In the genomic region with DNA sequence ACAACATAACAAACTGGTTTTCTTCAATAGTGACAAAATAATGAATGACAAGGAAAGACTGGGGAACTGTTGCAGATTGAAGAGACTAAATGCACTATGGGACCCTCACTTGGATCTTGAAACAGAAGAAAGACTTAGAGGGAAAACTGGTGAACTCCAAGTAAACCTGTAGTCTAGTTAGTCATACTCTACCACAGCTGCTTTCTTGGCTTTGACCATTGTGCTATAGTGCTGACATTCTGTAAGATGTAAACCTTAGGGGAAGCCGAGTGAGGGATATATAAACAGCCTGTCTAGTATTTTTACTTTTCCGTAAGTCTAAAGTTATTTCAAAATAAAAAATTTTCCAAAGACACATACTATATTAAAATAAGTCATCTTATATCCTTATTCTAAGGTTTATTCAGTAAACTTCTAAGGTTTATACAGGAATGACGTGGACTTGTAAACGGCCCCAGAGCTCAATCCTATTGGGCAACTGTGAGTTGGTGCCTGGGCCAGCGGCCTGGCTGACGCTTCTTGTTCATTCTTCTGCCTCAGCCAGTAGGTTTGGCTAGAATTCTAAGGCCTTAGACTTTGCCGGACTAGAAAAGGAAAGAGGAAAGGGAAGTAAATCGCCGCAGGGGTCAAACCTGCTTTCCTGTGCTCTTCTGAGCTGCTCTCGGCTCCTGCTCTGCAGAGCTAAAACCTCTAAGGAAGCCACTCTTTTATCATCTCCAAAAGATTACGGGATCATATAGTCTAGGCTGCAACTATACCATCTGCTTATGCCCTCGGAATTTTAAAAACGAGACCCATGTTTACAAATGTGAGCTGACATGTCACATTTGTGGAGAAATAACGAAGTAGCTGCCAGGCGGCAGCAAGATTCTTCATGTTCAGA, we compare ENCODE assay signal across 12 cellular contexts. TPM values are rescaled to one million over a fixed set of nuclear protein-coding genes. Genes with fewer than 3 reads are reported as not detected.
DNase-seq lines count a peak whose midpoint lies in the region; ATAC-seq and TF ChIP-seq lines count a peak whose summit lies in the region.
"Had no signal": no experiment of that assay in that cellular context is flagged by ENCODE, and none has a peak within 500 bp of the region (broad histone marks: within the 10 kb centered on the region; RNA-seq: fewer than 3 reads in every experiment).

No MANE protein-coding gene starts in this region.

- peak overlapping the region; percentile 65 for H3K4me3 Mint-ChIP-seq in activated T-cell treated with anti-CD3 and anti-CD28 coated beads, Interleukin-2, amount 50 U/mL, for 4 hours
- H3K4me3 Mint-ChIP-seq in activated CD4-positive, alpha-beta memory T cell treated with anti-CD3 and anti-CD28 coated beads for 36 hours = peak overlapping the region; percentile 65

- peaks cover 35% of the 10 kb centered on the region for H3K4me1 Mint-ChIP-seq in activated T-cell treated with anti-CD3 and anti-CD28 coated beads, Interleukin-2, amount 50 U/mL, for 4 hours (ENCODE audit: low read depth)
- peaks cover 23% of the 10 kb centered on the region for H3K4me1 Mint-ChIP-seq in activated CD4-positive, alpha-beta memory T cell treated with anti-CD3 and anti-CD28 coated beads for 36 hours (ENCODE audit: low read depth)

- H3K9me3 Mint-ChIP-seq in activated T-cell treated with anti-CD3 and anti-CD28 coated beads, Interleukin-2, amount 50 U/mL, for 4 hours = no peaks in the 10 kb centered on the region
- no peaks in the 10 kb centered on the region for H3K9me3 Mint-ChIP-seq in activated CD4-positive, alpha-beta memory T cell treated with anti-CD3 and anti-CD28 coated beads for 36 hours

- H3K36me3 Mint-ChIP-seq in activated T-cell treated with anti-CD3 and anti-CD28 coated beads, Interleukin-2, amount 50 U/mL, for 4 hours (ENCODE audit: insufficient read depth) = no peaks in the 10 kb centered on the region
- no peaks in the 10 kb centered on the region for H3K36me3 Mint-ChIP-seq in activated CD4-positive, alpha-beta memory T cell treated with anti-CD3 and anti-CD28 coated beads for 36 hours

- TF ChIP-seq POLR2A in tibial nerve (IDR thresholded peaks at IDR 0.05) = no peak

- H3K36me3 ChIP-seq in tibial nerve = no peaks in the 10 kb centered on the region
- H3K36me3 ChIP-seq in colonic mucosa = no peaks in the 10 kb centered on the region
- H3K36me3 ChIP-seq: gastrocnemius medialis had no signal

- WGBS in tibial nerve, 2 donors = 56 to 64% methylated on average over 15 of the region's 15 CpGs

- H3K27ac Mint-ChIP-seq in activated CD4-positive, alpha-beta memory T cell treated with anti-CD3 and anti-CD28 coated beads for 36 hours = peak overlapping the region; percentile 71

- DNase-seq in activated T-cell treated with anti-CD3 and anti-CD28 coated beads, Interleukin-2, amount 50 U/mL, for 4 hours = no peak
- no peak for DNase-seq in activated T-cell treated with anti-CD3 and anti-CD28 coated beads, Interleukin-2, amount 50 U/mL, for 1 hour
- no peak for DNase-seq in activated CD4-positive, alpha-beta memory T cell treated with anti-CD3 and anti-CD28 coated beads for 36 hours
- peak; percentile 69 for DNase-seq in iris pigment epithelial cell (ENCODE audit: low read depth)
- DNase-seq in tibial nerve (ENCODE audit: low spot score in 2 of 2) = peak in 1 of 2 donors; percentile 41
- DNase-seq in colonic mucosa = no peak
- no peak for DNase-seq in kidney tubule cell (ENCODE audit: low spot score)
- DNase-seq: NCI-H526 treated with DMSO at 0.1 percent for 48 hours, substantia nigra had no signal

- intact Hi-C loops in activated CD4-positive, alpha-beta memory T cell treated with anti-CD3 and anti-CD28 coated beads for 36 hours (cut with micrococcal nuclease) = loop anchor here (1.0 kb wide), 1 partner anchor 11 kb away; no protein-coding TSS in a partner anchor
- intact Hi-C loops in colonic mucosa (cut with DNase I) = no loop called here

- H3K4me3 ChIP-seq in tibial nerve (no peak overlapping the region), colonic mucosa (no peak overlapping the region)
- H3K4me3 ChIP-seq: gastrocnemius medialis had no signal

- no peak for TF ChIP-seq EP300 in tibial nerve (IDR thresholded peaks at IDR 0.05)

- peaks cover 0 to 16% (median 0%) of the 10 kb centered on the region in 4 donors for H3K4me1 ChIP-seq in tibial nerve
- no peaks in the 10 kb centered on the region for H3K4me1 ChIP-seq in colonic mucosa
- H3K4me1 ChIP-seq: gastrocnemius medialis had no signal

- TF ChIP-seq CTCF in tibial nerve (IDR thresholded peaks at IDR 0.05) (no peak), colonic mucosa (IDR thresholded peaks at IDR 0.05) (no peak)

- POLR2A ChIA-PET in activated CD4-positive, alpha-beta memory T cell treated with anti-CD3 and anti-CD28 coated beads for 36 hours (lab: Charles Lee) = interaction anchor here (0.7 to 2.3 kb wide), 4 partner anchors 15 to 82 kb away, joined by 3 to 14 read pairs (median 4); no protein-coding TSS in a partner anchor

- H3K27ac ChIP-seq in tibial nerve = peak overlapping the region in 3 of 4 donors; percentile 24 to 46 (median 45)
- H3K27ac ChIP-seq in colonic mucosa = no peak overlapping the region

- ATAC-seq in activated T-cell treated with anti-CD3 and anti-CD28 coated beads, Interleukin-2, amount 50 U/mL, for 4 hours = peak; percentile 37 to 58
- no peak for ATAC-seq in HG03521 (IDR thresholded peaks at IDR 0.05; ENCODE audit: unreplicated experiment)
- ATAC-seq: gastrocnemius medialis had no signal

- no peaks in the 10 kb centered on the region for H3K27me3 ChIP-seq in tibial nerve
- no peaks in the 10 kb centered on the region for H3K27me3 ChIP-seq in colonic mucosa
- H3K27me3 ChIP-seq: gastrocnemius medialis had no signal

- CTCF ChIA-PET in activated CD4-positive, alpha-beta memory T cell treated with anti-CD3 and anti-CD28 coated beads for 36 hours (lab: Charles Lee) = interaction anchor here (1.3 to 1.8 kb wide), 5 partner anchors 14 to 273 kb away, joined by 3 to 8 read pairs (median 5); no protein-coding TSS in a partner anchor

- H3K9me3 ChIP-seq in tibial nerve (no peaks in the 10 kb centered on the region), colonic mucosa (no peaks in the 10 kb centered on the region)
- H3K9me3 ChIP-seq: gastrocnemius medialis had no signal

- peak overlapping the region in 1 of 2 donors; percentile 12 for H3K9ac ChIP-seq in colonic mucosa (ENCODE audit: low read depth in 2 of 2, low read length in 2 of 2)

- no peaks in the 10 kb centered on the region for H3K27me3 Mint-ChIP-seq in activated T-cell treated with anti-CD3 and anti-CD28 coated beads, Interleukin-2, amount 50 U/mL, for 4 hours (ENCODE audit: low read depth)
- no peaks in the 10 kb centered on the region for H3K27me3 Mint-ChIP-seq in activated CD4-positive, alpha-beta memory T cell treated with anti-CD3 and anti-CD28 coated beads for 36 hours

RNA-seq across cellular contexts. Expression of gene UBE2L5, which starts 33.7 kb away (rescaled TPM):
- total RNA-seq in activated T-cell treated with anti-CD3 and anti-CD28 coated beads, Interleukin-2, amount 50 U/mL, for 4 hours = not detected
- total RNA-seq in activated CD4-positive, alpha-beta memory T cell treated with anti-CD3 and anti-CD28 coated beads for 36 hours = not detected
- not detected for total RNA-seq in tibial nerve
- not detected for total RNA-seq in colonic mucosa
- total RNA-seq: gastrocnemius medialis, renal cortical epithelial cell had no signal
